In genomic region chr20:41174782-41175181, GRCh38 we compare ENCODE assay signal across 11 cellular contexts. TPM values are rescaled to one million over a fixed set of nuclear protein-coding genes. Genes with fewer than 3 reads are reported as not detected.
DNase-seq lines count a peak whose midpoint lies in the region; ATAC-seq lines count a peak whose summit lies in the region.
"Had no signal": no experiment of that assay in that cellular context is flagged by ENCODE, and none has a peak within 500 bp of the region (broad histone marks: within the 10 kb centered on the region; RNA-seq: fewer than 3 reads in every experiment).

No MANE protein-coding gene starts in this region.

- H3K4me1 Mint-ChIP-seq in activated CD4-positive, alpha-beta T cell treated with anti-CD3 and anti-CD28 coated beads for 36 hours = peaks cover 8% of the 10 kb centered on the region

- peak overlapping the region; percentile 26 for H3K27ac ChIP-seq in right cardiac atrium (ENCODE audit: low read length)
- H3K27ac ChIP-seq in substantia nigra (ENCODE audit: low read depth, low read length, poor library complexity, severe bottlenecking) = peak overlapping the region; percentile 81
- H3K27ac ChIP-seq: A549 had no signal

- POLR2A ChIA-PET in activated CD4-positive, alpha-beta T cell treated with anti-CD3 and anti-CD28 coated beads for 36 hours (lab: Charles Lee) = no interaction called here

- peak overlapping the region; percentile 39 for H3K9ac ChIP-seq in adipocyte (ENCODE audit: low read length)

- CTCF ChIA-PET in activated CD4-positive, alpha-beta T cell treated with anti-CD3 and anti-CD28 coated beads for 36 hours (lab: Charles Lee) = interaction anchor here (0.7 to 2.1 kb wide), 4 partner anchors 15 to 235 kb away, joined by 3 to 4 read pairs (median 4); no protein-coding TSS in a partner anchor

- DNase-seq in activated CD4-positive, alpha-beta T cell treated with anti-CD3 and anti-CD28 coated beads for 36 hours = peak; percentile 2
- no peak for DNase-seq in activated CD4-positive, alpha-beta T cell treated with anti-CD3 and anti-CD28 coated beads for 4 hours
- DNase-seq in adipocyte (ENCODE audit: low read depth) (peak; percentile 47), right cardiac atrium (peak in 1 of 3 donors; percentile 75), substantia nigra (lab: John Stamatoyannopoulos, UW) (no peak), NCI-H1930 (lab: John Stamatoyannopoulos, UW) (no peak), activated gamma-delta T cell treated with Interleukin-2 at 50 U/mL for 16 hours (no peak)
- DNase-seq: NCI-H524 treated with DMSO at 0.1 percent for 48 hours had no signal

- no peaks in the 10 kb centered on the region for H3K27me3 Mint-ChIP-seq in activated CD4-positive, alpha-beta T cell treated with anti-CD3 and anti-CD28 coated beads for 36 hours
- H3K27me3 Mint-ChIP-seq: stimulated activated naive CD8-positive, alpha-beta T cell treated with anti-CD3 and anti-CD28 coated beads, Interleukin-15, amount 100 ng/mL, for 72 hours had no signal

- H3K4me3 ChIP-seq in adipocyte (ENCODE audit: low read length) = no peak overlapping the region
- H3K4me3 ChIP-seq in right cardiac atrium (ENCODE audit: low read length) = no peak overlapping the region
- H3K4me3 ChIP-seq: A549 had no signal

- H3K4me3 Mint-ChIP-seq in activated CD4-positive, alpha-beta T cell treated with anti-CD3 and anti-CD28 coated beads for 36 hours = no peak overlapping the region
- H3K4me3 Mint-ChIP-seq: stimulated activated naive CD8-positive, alpha-beta T cell treated with anti-CD3 and anti-CD28 coated beads, Interleukin-15, amount 100 ng/mL, for 72 hours had no signal

- intact Hi-C loops in activated CD4-positive, alpha-beta T cell treated with anti-CD3 and anti-CD28 coated beads for 36 hours (cut with DNase I, micrococcal nuclease) = loop anchor here in 1 of 2 experiments (5.0 kb wide), 1 partner anchor 37 kb away; the partner anchor contains the start of gene PLCG1
- intact Hi-C loops in right cardiac atrium (cut with DNase I) = loop anchor here (2.0 to 10.0 kb wide), 5 partner anchors 56 to 240 kb away; partner anchors contain the start of gene LPIN3 (in 1 of the 4)

- peaks cover 65% of the 10 kb centered on the region for H3K4me1 ChIP-seq in adipocyte (ENCODE audit: control insufficient read depth, insufficient read depth, low read length)
- H3K4me1 ChIP-seq in right cardiac atrium (ENCODE audit: control insufficient read depth, insufficient read depth, low read length) = peaks cover 29% of the 10 kb centered on the region

- H3K9me3 Mint-ChIP-seq in activated CD4-positive, alpha-beta T cell treated with anti-CD3 and anti-CD28 coated beads for 36 hours (ENCODE audit: low read depth) = no peaks in the 10 kb centered on the region
- H3K9me3 Mint-ChIP-seq: stimulated activated naive CD8-positive, alpha-beta T cell treated with anti-CD3 and anti-CD28 coated beads, Interleukin-15, amount 100 ng/mL, for 72 hours had no signal

- H3K27ac Mint-ChIP-seq in activated CD4-positive, alpha-beta T cell treated with anti-CD3 and anti-CD28 coated beads for 36 hours = peak overlapping the region; percentile 29

- H3K36me3 Mint-ChIP-seq in activated CD4-positive, alpha-beta T cell treated with anti-CD3 and anti-CD28 coated beads for 36 hours (ENCODE audit: low read depth) = peaks cover 51% of the 10 kb centered on the region

- peaks cover 54% of the 10 kb centered on the region for H3K36me3 ChIP-seq in adipocyte (ENCODE audit: control insufficient read depth, insufficient read depth, low read length, severe bottlenecking)

- H3K9me3 ChIP-seq in adipocyte (ENCODE audit: control insufficient read depth, low read length) (no peaks in the 10 kb centered on the region), right cardiac atrium (ENCODE audit: control insufficient read depth, low read length) (no peaks in the 10 kb centered on the region)
- H3K9me3 ChIP-seq: A549 had no signal

- H3K27me3 ChIP-seq in adipocyte (replicated peaks; ENCODE audit: control insufficient read depth, insufficient read depth, low read length) = no peaks in the 10 kb centered on the region
- H3K27me3 ChIP-seq in right cardiac atrium (ENCODE audit: control insufficient read depth, insufficient read depth) = no peaks in the 10 kb centered on the region

- WGBS in right cardiac atrium = 47% methylated on average over 2 of the region's 2 CpGs

- no peak for ATAC-seq in activated CD4-positive, alpha-beta T cell treated with anti-CD3 and anti-CD28 coated beads for 36 hours
- ATAC-seq in right cardiac atrium (no peak), HG02884 (IDR thresholded peaks at IDR 0.05; ENCODE audit: unreplicated experiment) (no peak)
- ATAC-seq: A549; stimulated activated naive CD8-positive, alpha-beta T cell treated with anti-CD3 and anti-CD28 coated beads, Interleukin-15, amount 100 ng/mL, for 72 hours had no signal

RNA-seq across cellular contexts. Expression of gene PLCG1, which starts 37.4 kb away (rescaled TPM):
- total RNA-seq in activated CD4-positive, alpha-beta T cell treated with anti-CD3 and anti-CD28 coated beads for 36 hours = 100 to 1,000 TPM; 185 to 230 TPM
- 10 to 100 TPM; 50.1 to 62.2 (median 58.3) TPM for total RNA-seq in right cardiac atrium
- polyA plus RNA-seq in right cardiac atrium = 45.6 TPM

Comparison
In these comparisons a context has a peak if more than half of its experiments do, and no peak if none do; other contexts are left out.
1. DNase-seq: peak in activated CD4-positive, alpha-beta T cell treated with anti-CD3 and anti-CD28 coated beads for 36 hours (single experiment) and adipocyte (single experiment); none in activated CD4-positive, alpha-beta T cell treated with anti-CD3 and anti-CD28 coated beads for 4 hours (0 of 2), substantia nigra (0 of 49), NCI-H1930 (0 of 2) and activated gamma-delta T cell treated with Interleukin-2 at 50 U/mL for 16 hours (single experiment).